1 cellular context compared by ENCODE assay signal in the genomic region with DNA sequence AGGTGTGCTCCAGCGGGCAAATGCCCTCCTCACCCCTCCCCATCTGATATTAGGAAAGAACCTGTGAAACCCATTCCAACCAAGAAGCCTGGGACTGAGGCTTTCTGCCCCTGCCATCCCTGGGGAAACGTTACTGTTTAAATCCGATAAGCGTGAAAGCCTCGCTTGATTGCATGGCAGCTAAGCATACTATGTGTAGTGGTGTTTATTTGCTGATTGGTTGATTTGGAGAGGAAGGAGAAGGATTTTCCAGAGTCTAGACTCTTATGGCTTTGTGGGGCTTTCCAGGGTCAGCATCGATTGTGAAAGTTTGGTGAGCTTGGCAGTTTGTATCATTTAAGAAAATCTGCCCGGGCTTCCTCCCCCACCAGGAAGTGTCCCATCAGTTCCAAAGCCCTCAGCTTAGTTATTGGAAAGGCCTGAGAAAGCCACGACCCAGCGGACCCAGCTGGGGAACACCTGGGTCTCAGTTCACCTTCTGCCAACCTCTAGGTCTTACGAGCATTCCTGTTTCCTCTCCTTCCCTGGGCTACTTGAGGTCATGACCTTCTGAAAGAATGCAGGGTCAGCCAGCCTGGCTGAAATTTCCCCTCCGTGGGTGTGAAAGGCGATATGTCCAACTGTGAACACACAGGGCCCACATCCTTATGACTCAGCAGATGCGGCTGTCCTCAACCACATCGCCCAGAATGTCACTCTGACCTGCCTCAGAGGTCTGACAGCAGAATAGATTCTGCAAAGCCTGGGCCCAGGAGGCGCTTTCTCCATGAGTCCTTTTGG.
TF ChIP-seq lines count a peak whose summit lies in the region.

No MANE protein-coding gene starts in this region.

TF ChIP-seq in K562, 482 proteins besides CTCF, POLR2A, EP300 and RAD21 (continued from another document):
- TF ChIP-seq, protein P1, sequence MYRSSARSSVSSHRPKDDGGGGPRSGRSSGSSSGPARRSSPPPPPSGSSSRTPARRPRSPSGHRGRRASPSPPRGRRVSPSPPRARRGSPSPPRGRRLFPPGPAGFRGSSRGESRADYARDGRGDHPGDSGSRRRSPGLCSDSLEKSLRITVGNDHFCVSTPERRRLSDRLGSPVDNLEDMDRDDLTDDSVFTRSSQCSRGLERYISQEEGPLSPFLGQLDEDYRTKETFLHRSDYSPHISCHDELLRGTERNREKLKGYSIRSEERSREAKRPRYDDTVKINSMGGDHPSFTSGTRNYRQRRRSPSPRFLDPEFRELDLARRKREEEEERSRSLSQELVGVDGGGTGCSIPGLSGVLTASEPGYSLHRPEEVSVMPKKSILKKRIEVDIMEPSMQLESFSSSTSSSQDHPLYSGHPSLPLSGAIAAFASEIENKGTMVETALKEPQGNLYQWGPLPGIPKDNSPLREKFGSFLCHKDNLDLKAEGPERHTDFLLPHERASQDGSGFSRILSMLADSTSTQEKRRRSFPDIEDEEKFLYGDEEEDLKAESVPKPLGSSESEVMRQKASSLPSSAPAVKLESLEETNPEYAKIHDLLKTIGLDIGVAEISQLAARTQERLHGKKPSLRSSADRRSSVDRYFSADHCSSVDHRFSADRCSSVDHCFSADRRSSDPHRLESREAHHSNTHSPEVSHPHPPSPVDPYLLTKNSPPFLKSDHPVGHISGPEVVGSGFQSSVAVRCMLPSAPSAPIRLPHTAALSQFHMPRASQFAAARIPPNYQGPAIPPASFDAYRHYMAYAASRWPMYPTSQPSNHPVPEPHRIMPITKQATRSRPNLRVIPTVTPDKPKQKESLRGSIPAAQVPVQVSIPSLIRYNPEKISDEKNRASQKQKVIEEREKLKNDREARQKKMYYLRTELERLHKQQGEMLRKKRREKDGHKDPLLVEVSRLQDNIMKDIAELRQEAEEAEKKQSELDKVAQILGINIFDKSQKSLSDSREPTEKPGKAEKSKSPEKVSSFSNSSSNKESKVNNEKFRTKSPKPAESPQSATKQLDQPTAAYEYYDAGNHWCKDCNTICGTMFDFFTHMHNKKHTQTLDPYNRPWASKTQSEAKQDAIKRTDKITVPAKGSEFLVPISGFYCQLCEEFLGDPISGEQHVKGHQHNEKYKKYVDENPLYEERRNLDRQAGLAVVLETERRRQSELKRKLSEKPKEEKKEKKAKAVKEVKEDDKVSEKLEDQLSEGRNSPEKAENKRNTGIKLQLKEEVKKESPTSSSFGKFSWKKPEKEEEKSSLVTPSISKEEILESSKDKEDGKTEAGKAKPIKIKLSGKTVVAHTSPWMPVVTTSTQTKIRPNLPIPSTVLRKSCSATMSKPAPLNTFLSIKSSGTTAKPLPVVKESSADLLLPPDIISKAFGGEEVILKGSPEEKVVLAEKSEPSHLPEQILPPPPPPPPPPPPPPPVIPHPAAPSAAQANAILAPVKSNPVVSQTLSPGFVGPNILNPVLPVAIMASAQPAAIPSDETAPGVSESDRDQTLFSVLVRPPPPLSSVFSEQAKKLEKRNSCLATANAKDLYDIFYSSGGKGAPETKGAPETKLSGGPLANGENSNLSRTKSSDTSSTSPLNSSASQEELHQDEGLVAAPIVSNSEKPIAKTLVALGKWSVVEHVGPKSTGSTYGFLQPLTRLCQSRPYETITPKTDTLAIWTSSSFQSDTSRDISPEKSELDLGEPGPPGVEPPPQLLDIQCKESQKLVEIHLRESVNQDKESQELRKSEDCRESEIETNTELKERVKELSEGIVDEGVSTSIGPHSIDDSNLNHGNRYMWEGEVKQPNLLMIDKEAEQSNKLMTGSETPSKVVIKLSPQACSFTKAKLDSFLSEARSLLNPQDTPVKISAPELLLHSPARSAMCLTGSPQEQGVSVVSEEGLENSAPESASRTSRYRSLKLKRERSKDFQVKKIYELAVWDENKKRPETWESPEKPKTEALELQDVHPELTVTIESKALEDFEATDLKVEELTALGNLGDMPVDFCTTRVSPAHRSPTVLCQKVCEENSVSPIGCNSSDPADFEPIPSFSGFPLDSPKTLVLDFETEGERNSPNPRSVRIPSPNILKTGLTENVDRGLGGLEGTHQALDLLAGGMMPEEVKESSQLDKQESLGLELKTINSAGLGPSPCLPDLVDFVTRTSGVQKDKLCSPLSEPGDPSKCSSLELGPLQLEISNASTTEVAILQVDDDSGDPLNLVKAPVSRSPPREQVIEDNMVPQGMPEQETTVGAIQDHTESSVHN (IDR thresholded peaks at IDR 0.05; ENCODE audit: borderline replicate concordance in 1 of 2, low read depth in 1 of 2) = peak in 1 of 2 experiments; percentile 45; a peak in 1 of 4 replicates
- no peak for TF ChIP-seq ZNF707 (CRISPR knock-in tag; conservative IDR thresholded peaks at IDR 0.05)
- TF ChIP-seq SAFB (IDR thresholded peaks at IDR 0.05; ENCODE audit: borderline replicate concordance, low read depth, low read length) = no peak
- no peak for TF ChIP-seq ZNF431 (CRISPR knock-in tag; IDR thresholded peaks at IDR 0.05)
- peak in 1 of 2 experiments; percentile 27; a peak in 1 of 4 replicates for TF ChIP-seq TRIM24 (IDR thresholded peaks at IDR 0.05)
- TF ChIP-seq MYBL2 (IDR thresholded peaks at IDR 0.05; ENCODE audit: low read depth) = 0 out of 2 replicates have a peak, but pooled peaks have one; percentile 27
- no peak for TF ChIP-seq MYBL2 (CRISPR knock-in tag; IDR thresholded peaks at IDR 0.05; ENCODE audit: borderline replicate concordance)
- TF ChIP-seq STAT5A (IDR thresholded peaks at IDR 0.05; ENCODE audit: borderline replicate concordance, low read length) = no peak
- no peak for TF ChIP-seq FOXJ3 (CRISPR knock-in tag; IDR thresholded peaks at IDR 0.05)
- no peak for TF ChIP-seq SIRT6 (IDR thresholded peaks at IDR 0.05; ENCODE audit: low read depth, low read length)
- TF ChIP-seq HDAC3 (IDR thresholded peaks at IDR 0.05; ENCODE audit: borderline replicate concordance, partially characterized antibody) = no peak
- TF ChIP-seq, protein P2, sequence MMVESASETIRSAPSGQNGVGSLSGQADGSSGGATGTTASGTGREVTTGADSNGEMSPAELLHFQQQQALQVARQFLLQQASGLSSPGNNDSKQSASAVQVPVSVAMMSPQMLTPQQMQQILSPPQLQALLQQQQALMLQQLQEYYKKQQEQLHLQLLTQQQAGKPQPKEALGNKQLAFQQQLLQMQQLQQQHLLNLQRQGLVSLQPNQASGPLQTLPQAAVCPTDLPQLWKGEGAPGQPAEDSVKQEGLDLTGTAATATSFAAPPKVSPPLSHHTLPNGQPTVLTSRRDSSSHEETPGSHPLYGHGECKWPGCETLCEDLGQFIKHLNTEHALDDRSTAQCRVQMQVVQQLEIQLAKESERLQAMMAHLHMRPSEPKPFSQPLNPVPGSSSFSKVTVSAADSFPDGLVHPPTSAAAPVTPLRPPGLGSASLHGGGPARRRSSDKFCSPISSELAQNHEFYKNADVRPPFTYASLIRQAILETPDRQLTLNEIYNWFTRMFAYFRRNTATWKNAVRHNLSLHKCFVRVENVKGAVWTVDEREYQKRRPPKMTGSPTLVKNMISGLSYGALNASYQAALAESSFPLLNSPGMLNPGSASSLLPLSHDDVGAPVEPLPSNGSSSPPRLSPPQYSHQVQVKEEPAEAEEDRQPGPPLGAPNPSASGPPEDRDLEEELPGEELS (CRISPR knock-in tag; IDR thresholded peaks at IDR 0.05; ENCODE audit: borderline replicate concordance) = no peak; the same call in 1 of the 2 replicates
- TF ChIP-seq ZNF561 (CRISPR knock-in tag; conservative IDR thresholded peaks at IDR 0.05) = no peak
- TF ChIP-seq, protein P3, sequence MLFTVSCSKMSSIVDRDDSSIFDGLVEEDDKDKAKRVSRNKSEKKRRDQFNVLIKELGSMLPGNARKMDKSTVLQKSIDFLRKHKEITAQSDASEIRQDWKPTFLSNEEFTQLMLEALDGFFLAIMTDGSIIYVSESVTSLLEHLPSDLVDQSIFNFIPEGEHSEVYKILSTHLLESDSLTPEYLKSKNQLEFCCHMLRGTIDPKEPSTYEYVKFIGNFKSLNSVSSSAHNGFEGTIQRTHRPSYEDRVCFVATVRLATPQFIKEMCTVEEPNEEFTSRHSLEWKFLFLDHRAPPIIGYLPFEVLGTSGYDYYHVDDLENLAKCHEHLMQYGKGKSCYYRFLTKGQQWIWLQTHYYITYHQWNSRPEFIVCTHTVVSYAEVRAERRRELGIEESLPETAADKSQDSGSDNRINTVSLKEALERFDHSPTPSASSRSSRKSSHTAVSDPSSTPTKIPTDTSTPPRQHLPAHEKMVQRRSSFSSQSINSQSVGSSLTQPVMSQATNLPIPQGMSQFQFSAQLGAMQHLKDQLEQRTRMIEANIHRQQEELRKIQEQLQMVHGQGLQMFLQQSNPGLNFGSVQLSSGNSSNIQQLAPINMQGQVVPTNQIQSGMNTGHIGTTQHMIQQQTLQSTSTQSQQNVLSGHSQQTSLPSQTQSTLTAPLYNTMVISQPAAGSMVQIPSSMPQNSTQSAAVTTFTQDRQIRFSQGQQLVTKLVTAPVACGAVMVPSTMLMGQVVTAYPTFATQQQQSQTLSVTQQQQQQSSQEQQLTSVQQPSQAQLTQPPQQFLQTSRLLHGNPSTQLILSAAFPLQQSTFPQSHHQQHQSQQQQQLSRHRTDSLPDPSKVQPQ (CRISPR knock-in tag; IDR thresholded peaks at IDR 0.05; ENCODE audit: borderline replicate concordance) = no peak
- TF ChIP-seq ZNF347 (CRISPR knock-in tag; IDR thresholded peaks at IDR 0.05; ENCODE audit: low read depth) = no peak
- TF ChIP-seq POU5F1 (IDR thresholded peaks at IDR 0.05; ENCODE audit: borderline replicate concordance, low read depth, low read length, partially characterized antibody) = no peak
- no peak for TF ChIP-seq BRF1 (IDR thresholded peaks at IDR 0.05; ENCODE audit: borderline replicate concordance, extremely low read depth, insufficient read length)
- no peak for TF ChIP-seq HNRNPL (IDR thresholded peaks at IDR 0.05; ENCODE audit: low read depth, low read length)
- no peak for TF ChIP-seq ZNF696 (CRISPR knock-in tag; conservative IDR thresholded peaks at IDR 0.05)
- no peak for TF ChIP-seq NCOA4 (IDR thresholded peaks at IDR 0.05; ENCODE audit: partially characterized antibody)
